1 cellular context compared by ENCODE assay signal in the genomic region with DNA sequence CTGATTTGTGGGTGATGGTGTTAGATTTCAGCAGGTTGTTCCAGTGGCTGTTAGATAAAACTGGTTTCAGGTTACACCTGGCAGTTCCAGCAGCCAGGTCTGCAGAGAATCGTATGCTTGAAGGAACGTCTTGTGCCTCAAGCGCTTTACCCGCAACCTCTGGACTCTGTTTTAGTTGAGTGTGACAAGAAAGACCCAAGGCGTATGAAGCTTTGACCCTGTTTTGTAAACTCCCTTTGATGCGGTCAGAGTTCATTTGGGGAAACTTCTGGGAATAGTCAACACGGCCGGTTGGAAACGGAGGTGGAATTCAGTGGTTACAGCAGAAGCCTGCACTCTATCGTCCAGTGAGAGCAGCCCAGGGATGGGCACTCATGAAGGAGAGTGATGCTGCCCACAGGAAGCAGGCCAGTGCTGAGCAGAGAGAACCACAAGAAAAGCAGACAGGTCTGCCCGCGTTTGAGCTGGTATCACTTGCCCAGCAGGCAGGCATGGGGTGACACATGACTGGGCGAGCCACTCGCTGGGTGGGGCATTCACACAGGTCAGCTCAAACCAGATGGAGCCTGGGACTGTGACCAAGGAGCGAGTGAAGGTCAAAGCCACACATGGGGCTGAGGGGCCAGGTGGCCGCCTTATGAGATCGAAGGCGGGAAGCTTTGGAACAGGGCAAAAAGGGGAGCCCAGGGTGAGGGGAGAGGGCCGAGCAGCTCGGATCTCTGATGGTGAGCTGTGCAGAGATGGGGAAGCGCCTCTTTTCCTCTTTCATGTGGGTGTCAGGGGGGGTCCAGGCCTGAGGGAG.
TF ChIP-seq lines count a peak whose summit lies in the region.

No MANE protein-coding gene starts in this region.

TF ChIP-seq in HepG2, 621 proteins besides CTCF, POLR2A, EP300 and RAD21 (continued from another document and continues in another):
- TF ChIP-seq SIX1 (CRISPR knock-in tag; IDR thresholded peaks at IDR 0.05; ENCODE audit: borderline replicate concordance) (peak; percentile 89; the same call in 1 of the 2 replicates), BORCS8-MEF2B (CRISPR knock-in tag; IDR thresholded peaks at IDR 0.05) (no peak), SOX6 (IDR thresholded peaks at IDR 0.05) (no peak), SOX6 (CRISPR knock-in tag; IDR thresholded peaks at IDR 0.05) (0 out of 2 replicates have a peak, but pooled peaks have one; percentile 13), MIXL1 (CRISPR knock-in tag; IDR thresholded peaks at IDR 0.05) (no peak), U2AF2 (IDR thresholded peaks at IDR 0.05; ENCODE audit: low read depth, low read length) (no peak), ZNF615 (CRISPR knock-in tag; IDR thresholded peaks at IDR 0.05; ENCODE audit: borderline replicate concordance) (no peak), GTF2F1 (IDR thresholded peaks at IDR 0.05; ENCODE audit: low read length) (no peak), ZNF343 (CRISPR knock-in tag; IDR thresholded peaks at IDR 0.05) (0 out of 2 replicates have a peak, but pooled peaks have one; percentile 46), MTF1 (CRISPR knock-in tag; IDR thresholded peaks at IDR 0.05) (no peak), ZSCAN9 (CRISPR knock-in tag; IDR thresholded peaks at IDR 0.05; ENCODE audit: borderline replicate concordance) (no peak), RBM39 (IDR thresholded peaks at IDR 0.05; ENCODE audit: low read depth, low read length, poor library complexity, severe bottlenecking) (no peak), NBN (conservative IDR thresholded peaks at IDR 0.05) (no peak), IRF2 (CRISPR knock-in tag; IDR thresholded peaks at IDR 0.05) (0 out of 2 replicates have a peak, but pooled peaks have one; percentile 13), SYNCRIP (IDR thresholded peaks at IDR 0.05; ENCODE audit: insufficient read depth, low read depth, low read length) (no peak), NR2F6 (IDR thresholded peaks at IDR 0.05) (peak; percentile 63), NR2F6 (CRISPR knock-in tag; IDR thresholded peaks at IDR 0.05) (0 out of 2 replicates have a peak, but pooled peaks have one; percentile 56), TCF7 (IDR thresholded peaks at IDR 0.05; ENCODE audit: low read depth) (peak; percentile 71; the same call in 1 of the 2 replicates), ZNF552 (CRISPR knock-in tag; IDR thresholded peaks at IDR 0.05; ENCODE audit: borderline replicate concordance) (no peak), ZKSCAN8 (CRISPR knock-in tag; IDR thresholded peaks at IDR 0.05; ENCODE audit: borderline replicate concordance) (no peak), ZNF674 (CRISPR knock-in tag; IDR thresholded peaks at IDR 0.05; ENCODE audit: low read depth) (no peak), LRRFIP1 (CRISPR knock-in tag; conservative IDR thresholded peaks at IDR 0.05) (no peak), GABPA (IDR thresholded peaks at IDR 0.05; ENCODE audit: low read depth, low read length) (no peak), GABPA (CRISPR knock-in tag; IDR thresholded peaks at IDR 0.05; ENCODE audit: low read depth) (no peak), SNAPC5 (CRISPR knock-in tag; IDR thresholded peaks at IDR 0.05; ENCODE audit: borderline replicate concordance) (no peak), PAXIP1 (CRISPR knock-in tag; conservative IDR thresholded peaks at IDR 0.05) (0 out of 2 replicates have a peak, but pooled peaks have one; percentile 34), ZNF766 (CRISPR knock-in tag; IDR thresholded peaks at IDR 0.05; ENCODE audit: borderline replicate concordance) (no peak), ZNF883 (CRISPR knock-in tag; IDR thresholded peaks at IDR 0.05; ENCODE audit: not compliant biosample characterization) (no peak), ZBTB39 (CRISPR knock-in tag; IDR thresholded peaks at IDR 0.05) (no peak), FOXA1 (IDR thresholded peaks at IDR 0.05) (no peak), FOXA1 (CRISPR knock-in tag; IDR thresholded peaks at IDR 0.05) (peak; percentile 42; the same call in 1 of the 2 replicates), HMG20A (CRISPR knock-in tag; IDR thresholded peaks at IDR 0.05; ENCODE audit: borderline replicate concordance) (peak; percentile 40; the same call in 1 of the 2 replicates), SRSF4 (IDR thresholded peaks at IDR 0.05; ENCODE audit: low read depth, low read length, poor library complexity, severe bottlenecking) (no peak), ZNF496 (CRISPR knock-in tag; IDR thresholded peaks at IDR 0.05; ENCODE audit: insufficient replicate concordance) (no peak), HNF4A (CRISPR knock-in tag; IDR thresholded peaks at IDR 0.05) (peak; percentile 64), ZBTB7A (CRISPR knock-in tag; IDR thresholded peaks at IDR 0.05) (0 out of 2 replicates have a peak, but pooled peaks have one; percentile 33), SOX5 (CRISPR knock-in tag; IDR thresholded peaks at IDR 0.05; ENCODE audit: borderline replicate concordance) (no peak)
- TF ChIP-seq, protein P1, sequence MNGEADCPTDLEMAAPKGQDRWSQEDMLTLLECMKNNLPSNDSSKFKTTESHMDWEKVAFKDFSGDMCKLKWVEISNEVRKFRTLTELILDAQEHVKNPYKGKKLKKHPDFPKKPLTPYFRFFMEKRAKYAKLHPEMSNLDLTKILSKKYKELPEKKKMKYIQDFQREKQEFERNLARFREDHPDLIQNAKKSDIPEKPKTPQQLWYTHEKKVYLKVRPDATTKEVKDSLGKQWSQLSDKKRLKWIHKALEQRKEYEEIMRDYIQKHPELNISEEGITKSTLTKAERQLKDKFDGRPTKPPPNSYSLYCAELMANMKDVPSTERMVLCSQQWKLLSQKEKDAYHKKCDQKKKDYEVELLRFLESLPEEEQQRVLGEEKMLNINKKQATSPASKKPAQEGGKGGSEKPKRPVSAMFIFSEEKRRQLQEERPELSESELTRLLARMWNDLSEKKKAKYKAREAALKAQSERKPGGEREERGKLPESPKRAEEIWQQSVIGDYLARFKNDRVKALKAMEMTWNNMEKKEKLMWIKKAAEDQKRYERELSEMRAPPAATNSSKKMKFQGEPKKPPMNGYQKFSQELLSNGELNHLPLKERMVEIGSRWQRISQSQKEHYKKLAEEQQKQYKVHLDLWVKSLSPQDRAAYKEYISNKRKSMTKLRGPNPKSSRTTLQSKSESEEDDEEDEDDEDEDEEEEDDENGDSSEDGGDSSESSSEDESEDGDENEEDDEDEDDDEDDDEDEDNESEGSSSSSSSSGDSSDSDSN (CRISPR knock-in tag; IDR thresholded peaks at IDR 0.05), result no peak
- TF ChIP-seq, protein P2, sequence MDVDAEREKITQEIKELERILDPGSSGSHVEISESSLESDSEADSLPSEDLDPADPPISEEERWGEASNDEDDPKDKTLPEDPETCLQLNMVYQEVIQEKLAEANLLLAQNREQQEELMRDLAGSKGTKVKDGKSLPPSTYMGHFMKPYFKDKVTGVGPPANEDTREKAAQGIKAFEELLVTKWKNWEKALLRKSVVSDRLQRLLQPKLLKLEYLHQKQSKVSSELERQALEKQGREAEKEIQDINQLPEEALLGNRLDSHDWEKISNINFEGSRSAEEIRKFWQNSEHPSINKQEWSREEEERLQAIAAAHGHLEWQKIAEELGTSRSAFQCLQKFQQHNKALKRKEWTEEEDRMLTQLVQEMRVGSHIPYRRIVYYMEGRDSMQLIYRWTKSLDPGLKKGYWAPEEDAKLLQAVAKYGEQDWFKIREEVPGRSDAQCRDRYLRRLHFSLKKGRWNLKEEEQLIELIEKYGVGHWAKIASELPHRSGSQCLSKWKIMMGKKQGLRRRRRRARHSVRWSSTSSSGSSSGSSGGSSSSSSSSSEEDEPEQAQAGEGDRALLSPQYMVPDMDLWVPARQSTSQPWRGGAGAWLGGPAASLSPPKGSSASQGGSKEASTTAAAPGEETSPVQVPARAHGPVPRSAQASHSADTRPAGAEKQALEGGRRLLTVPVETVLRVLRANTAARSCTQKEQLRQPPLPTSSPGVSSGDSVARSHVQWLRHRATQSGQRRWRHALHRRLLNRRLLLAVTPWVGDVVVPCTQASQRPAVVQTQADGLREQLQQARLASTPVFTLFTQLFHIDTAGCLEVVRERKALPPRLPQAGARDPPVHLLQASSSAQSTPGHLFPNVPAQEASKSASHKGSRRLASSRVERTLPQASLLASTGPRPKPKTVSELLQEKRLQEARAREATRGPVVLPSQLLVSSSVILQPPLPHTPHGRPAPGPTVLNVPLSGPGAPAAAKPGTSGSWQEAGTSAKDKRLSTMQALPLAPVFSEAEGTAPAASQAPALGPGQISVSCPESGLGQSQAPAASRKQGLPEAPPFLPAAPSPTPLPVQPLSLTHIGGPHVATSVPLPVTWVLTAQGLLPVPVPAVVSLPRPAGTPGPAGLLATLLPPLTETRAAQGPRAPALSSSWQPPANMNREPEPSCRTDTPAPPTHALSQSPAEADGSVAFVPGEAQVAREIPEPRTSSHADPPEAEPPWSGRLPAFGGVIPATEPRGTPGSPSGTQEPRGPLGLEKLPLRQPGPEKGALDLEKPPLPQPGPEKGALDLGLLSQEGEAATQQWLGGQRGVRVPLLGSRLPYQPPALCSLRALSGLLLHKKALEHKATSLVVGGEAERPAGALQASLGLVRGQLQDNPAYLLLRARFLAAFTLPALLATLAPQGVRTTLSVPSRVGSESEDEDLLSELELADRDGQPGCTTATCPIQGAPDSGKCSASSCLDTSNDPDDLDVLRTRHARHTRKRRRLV (CRISPR knock-in tag; IDR thresholded peaks at IDR 0.05), result no peak
- TF ChIP-seq, protein P3, sequence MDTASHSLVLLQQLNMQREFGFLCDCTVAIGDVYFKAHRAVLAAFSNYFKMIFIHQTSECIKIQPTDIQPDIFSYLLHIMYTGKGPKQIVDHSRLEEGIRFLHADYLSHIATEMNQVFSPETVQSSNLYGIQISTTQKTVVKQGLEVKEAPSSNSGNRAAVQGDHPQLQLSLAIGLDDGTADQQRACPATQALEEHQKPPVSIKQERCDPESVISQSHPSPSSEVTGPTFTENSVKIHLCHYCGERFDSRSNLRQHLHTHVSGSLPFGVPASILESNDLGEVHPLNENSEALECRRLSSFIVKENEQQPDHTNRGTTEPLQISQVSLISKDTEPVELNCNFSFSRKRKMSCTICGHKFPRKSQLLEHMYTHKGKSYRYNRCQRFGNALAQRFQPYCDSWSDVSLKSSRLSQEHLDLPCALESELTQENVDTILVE (CRISPR knock-in tag; IDR thresholded peaks at IDR 0.05), result no peak
- TF ChIP-seq, protein P4, sequence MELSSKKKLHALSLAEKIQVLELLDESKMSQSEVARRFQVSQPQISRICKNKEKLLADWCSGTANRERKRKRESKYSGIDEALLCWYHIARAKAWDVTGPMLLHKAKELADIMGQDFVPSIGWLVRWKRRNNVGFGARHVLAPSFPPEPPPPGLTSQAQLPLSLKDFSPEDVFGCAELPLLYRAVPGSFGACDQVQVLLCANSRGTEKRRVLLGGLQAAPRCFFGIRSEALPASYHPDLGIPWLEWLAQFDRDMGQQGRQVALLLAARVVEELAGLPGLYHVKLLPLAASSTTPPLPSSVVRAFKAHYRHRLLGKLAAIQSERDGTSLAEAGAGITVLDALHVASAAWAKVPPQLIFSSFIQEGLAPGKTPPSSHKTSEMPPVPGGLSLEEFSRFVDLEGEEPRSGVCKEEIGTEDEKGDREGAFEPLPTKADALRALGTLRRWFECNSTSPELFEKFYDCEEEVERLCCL (CRISPR knock-in tag; IDR thresholded peaks at IDR 0.05; ENCODE audit: borderline replicate concordance), result no peak
